Comparison of ENCODE assay signal across 8 cellular contexts in genomic region chr7:55128693-55129394, GRCh38.
DNase-seq lines count a peak whose midpoint lies in the region; ATAC-seq and TF ChIP-seq lines count a peak whose summit lies in the region.
"Had no signal": no experiment of that assay in that cellular context is flagged by ENCODE, and none has a peak within 500 bp of the region (broad histone marks: within the 10 kb centered on the region; RNA-seq: fewer than 3 reads in every experiment).

No MANE protein-coding gene starts in this region.

- no peak overlapping the region for H3K4me3 ChIP-seq in brain microvascular endothelial cell (ENCODE audit: low read depth, low read length)
- no peak overlapping the region for H3K4me3 ChIP-seq in left lung
- H3K4me3 ChIP-seq in tibial artery = no peak overlapping the region

- no peak for TF ChIP-seq POLR2A in GM18505 (IDR thresholded peaks at IDR 0.05; ENCODE audit: borderline replicate concordance, extremely low read depth, insufficient read depth, insufficient read length)

- H3K4me1 ChIP-seq in left lung (peaks cover 49 to 66% of the 10 kb centered on the region in 2 donors), tibial artery (peaks cover 0 to 94% (median 73%) of the 10 kb centered on the region in 4 donors)

- in situ Hi-C loops in brain microvascular endothelial cell (cut with HindIII; ENCODE audit: low pct_ligation_motif_present, low sequenced_read_pairs) = no loop called here

- H3K27me3 ChIP-seq in brain microvascular endothelial cell (replicated peaks) (no peaks in the 10 kb centered on the region), left lung (no peaks in the 10 kb centered on the region), tibial artery (no peaks in the 10 kb centered on the region)

- intact Hi-C loops in left lung (cut with DNase I) = no loop called here
- intact Hi-C loops in tibial artery (cut with DNase I; ENCODE audit: low total_unique reads) = loop anchor here (10.0 kb wide), 1 partner anchor 54 kb away; no protein-coding TSS in a partner anchor

- H3K9me3 ChIP-seq in left lung = no peaks in the 10 kb centered on the region
- no peaks in the 10 kb centered on the region for H3K9me3 ChIP-seq in tibial artery

- DNase-seq in NCI-H187 treated with DMSO at 0.1 percent for 48 hours (lab: John Stamatoyannopoulos, UW) = peak; percentile 27
- peak; percentile 59 for DNase-seq in brain microvascular endothelial cell
- no peak for DNase-seq in left lung
- peak in 1 of 2 donors; percentile 54 for DNase-seq in tibial artery
- no peak for DNase-seq in omental fat pad (ENCODE audit: low spot score)
- DNase-seq in NCI-H446 (lab: John Stamatoyannopoulos, UW) = no peak
- DNase-seq: activated T-cell treated with anti-CD3 and anti-CD28 coated beads for 4 hours had no signal

- TF ChIP-seq CTCF in brain microvascular endothelial cell (IDR thresholded peaks at IDR 0.05; ENCODE audit: low read depth, low read length, missing control alignments) = no peak
- TF ChIP-seq CTCF in left lung (IDR thresholded peaks at IDR 0.05) = no peak
- TF ChIP-seq CTCF in tibial artery (IDR thresholded peaks at IDR 0.05) = no peak
- TF ChIP-seq CTCF in omental fat pad (IDR thresholded peaks at IDR 0.05) = no peak

- H3K27ac ChIP-seq in brain microvascular endothelial cell = peak overlapping the region; percentile 99
- H3K27ac ChIP-seq in left lung = peak overlapping the region; percentile 73 to 91
- peak overlapping the region; percentile 79 to 85 for H3K27ac ChIP-seq in tibial artery

- H3K36me3 ChIP-seq in brain microvascular endothelial cell (replicated peaks) (no peaks in the 10 kb centered on the region), left lung (no peaks in the 10 kb centered on the region), tibial artery (no peaks in the 10 kb centered on the region)

- ATAC-seq in left lung (peak; percentile 6), omental fat pad (ENCODE audit: low FRiP score) (no peak), GM18505 (IDR thresholded peaks at IDR 0.05; ENCODE audit: unreplicated experiment) (no peak)

Comparison
In these comparisons a context has a peak if more than half of its experiments do, and no peak if none do; other contexts are left out.
1. DNase-seq: peak in NCI-H187 treated with DMSO at 0.1 percent for 48 hours (single experiment) and brain microvascular endothelial cell (single experiment); none in left lung (0 of 2), omental fat pad (single experiment) and NCI-H446 (0 of 2).
2. Peak in every context shown above with its lines, with median percentiles within 50 percentile points of each other: H3K27ac ChIP-seq.